Comparison of ENCODE assay signal across 1 cellular context in genomic region chr15:28881170-28881569, GRCh38.
TF ChIP-seq lines count a peak whose summit lies in the region.

No MANE protein-coding gene starts in this region.

TF ChIP-seq in IMR-90, 13 proteins besides CTCF, POLR2A, EP300 and RAD21 (continued from another document):
- no peak for TF ChIP-seq ELK1 (IDR thresholded peaks at IDR 0.05; ENCODE audit: borderline replicate concordance, low read depth, low read length)
